In genomic region chr14:65411656-65412188, GRCh38 we compare ENCODE assay signal across 8 cellular contexts. TPM values are rescaled to one million over a fixed set of nuclear protein-coding genes. Genes with fewer than 3 reads are reported as not detected.
DNase-seq lines count a peak whose midpoint lies in the region; ATAC-seq and TF ChIP-seq lines count a peak whose summit lies in the region.

No MANE protein-coding gene starts in this region.

- H3K4me1 Mint-ChIP-seq in activated CD4-positive, alpha-beta T cell treated with anti-CD3 and anti-CD28 coated beads, Interleukin-2, amount 10 ng/mL, durations not matched to agents 7 days and 5 days: peaks cover 42% of the 10 kb centered on the region

- intact Hi-C loops in left lung (cut with DNase I): loop anchor here in 1 of 2 donors (10.0 kb wide), 2 partner anchors 187 to 413 kb away; no protein-coding TSS in a partner anchor

- no peaks in the 10 kb centered on the region for H3K27me3 Mint-ChIP-seq in activated CD4-positive, alpha-beta T cell treated with anti-CD3 and anti-CD28 coated beads, Interleukin-2, amount 10 ng/mL, durations not matched to agents 7 days and 5 days

- no peaks in the 10 kb centered on the region for H3K9me3 ChIP-seq in left lung

- peak overlapping the region; percentile 94 to 96 for H3K27ac ChIP-seq in left lung

- DNase-seq in AML-193 (lab: John Stamatoyannopoulos, UW) (peak; percentile 65 to 69), NCI-H510A (lab: John Stamatoyannopoulos, UW) (peak; percentile 78), dedifferentiated amniotic fluid mesenchymal stem cell (ENCODE audit: extremely low spot score) (peak; percentile 95), left lung (peak; percentile 94 to 96)
- DNase-seq in activated CD4-positive, alpha-beta T cell treated with anti-CD3 and anti-CD28 coated beads, Interleukin-2, amount 10 ng/mL, durations not matched to agents 7 days and 5 days: peak; percentile 82
- DNase-seq in stimulated activated CD4-positive, alpha-beta T cell treated with anti-CD3 and anti-CD28 coated beads, Interleukin-2, amount 100 ng/mL, for 4 hours (ENCODE audit: low read depth): peak; percentile 71

- peak overlapping the region; percentile 86 for H3K4me3 ChIP-seq in left lung

- H3K27ac Mint-ChIP-seq in activated CD4-positive, alpha-beta T cell treated with anti-CD3 and anti-CD28 coated beads, Interleukin-2, amount 10 ng/mL, durations not matched to agents 7 days and 5 days: peak overlapping the region; percentile 96

- no peak for TF ChIP-seq CTCF in left lung (IDR thresholded peaks at IDR 0.05)

- peaks cover 5 to 26% of the 10 kb centered on the region in 2 donors for H3K4me1 ChIP-seq in left lung

- peak; percentile 58 for ATAC-seq in GM19025 (IDR thresholded peaks at IDR 0.05; ENCODE audit: low read depth, unreplicated experiment)
- peak; percentile 53 for ATAC-seq in HG03342 (IDR thresholded peaks at IDR 0.05; ENCODE audit: unreplicated experiment)
- ATAC-seq in left lung: peak; percentile 87

- CTCF ChIA-PET in activated CD4-positive, alpha-beta T cell treated with anti-CD3 and anti-CD28 coated beads, Interleukin-2, amount 10 ng/mL, durations not matched to agents 7 days and 5 days (lab: Charles Lee): interaction anchor here (0.7 to 2.1 kb wide), 18 partner anchors 10 to 576 kb away, joined by 3 to 9 read pairs (median 4); no protein-coding TSS in a partner anchor

- H3K36me3 Mint-ChIP-seq in activated CD4-positive, alpha-beta T cell treated with anti-CD3 and anti-CD28 coated beads, Interleukin-2, amount 10 ng/mL, durations not matched to agents 7 days and 5 days (ENCODE audit: low read depth): peaks cover 3% of the 10 kb centered on the region

- peak overlapping the region; percentile 92 for H3K4me3 Mint-ChIP-seq in activated CD4-positive, alpha-beta T cell treated with anti-CD3 and anti-CD28 coated beads, Interleukin-2, amount 10 ng/mL, durations not matched to agents 7 days and 5 days

- no peaks in the 10 kb centered on the region for H3K27me3 ChIP-seq in left lung

- POLR2A ChIA-PET in activated CD4-positive, alpha-beta T cell treated with anti-CD3 and anti-CD28 coated beads, Interleukin-2, amount 10 ng/mL, durations not matched to agents 7 days and 5 days (lab: Charles Lee): interaction anchor here (0.7 to 2.1 kb wide), 6 partner anchors 12 to 204 kb away, joined by 3 to 14 read pairs (median 3); no protein-coding TSS in a partner anchor

- no peaks in the 10 kb centered on the region for H3K9me3 Mint-ChIP-seq in activated CD4-positive, alpha-beta T cell treated with anti-CD3 and anti-CD28 coated beads, Interleukin-2, amount 10 ng/mL, durations not matched to agents 7 days and 5 days

- no peaks in the 10 kb centered on the region for H3K36me3 ChIP-seq in left lung

RNA-seq across cellular contexts. Expression of gene FUT8, which starts 0.8 kb away (rescaled TPM):
- total RNA-seq in activated CD4-positive, alpha-beta T cell treated with anti-CD3 and anti-CD28 coated beads, Interleukin-2, amount 10 ng/mL, durations not matched to agents 7 days and 5 days: 10 to 100 TPM; 70.9 to 79.2 TPM
- total RNA-seq in left lung: 10 to 100 TPM; 40.2 to 41.1 TPM

Comparison
In these comparisons a context has a peak if more than half of its experiments do, and no peak if none do; other contexts are left out.
1. Peak in every context shown above with its lines: DNase-seq, ATAC-seq, H3K4me3 ChIP-seq and H3K27ac ChIP-seq.